23 cellular contexts compared by ENCODE assay signal in genomic region chr1:241225741-241226140, GRCh38.
A peak's percentile ranks its signal among the peaks of the same experiment; 100 is the strongest.
DNase-seq lines count a peak whose midpoint lies in the region; ATAC-seq and TF ChIP-seq lines count a peak whose summit lies in the region.
"Had no signal": no experiment of that assay in that cellular context is flagged by ENCODE, and none has a peak within 500 bp of the region (broad histone marks: within the 10 kb centered on the region; RNA-seq: fewer than 3 reads in every experiment).

No MANE protein-coding gene starts in this region.

- peaks cover 2% of the 10 kb centered on the region for H3K4me1 Mint-ChIP-seq in glutamatergic neuron (ENCODE audit: low read depth, unreplicated experiment)
- H3K4me1 Mint-ChIP-seq: neural progenitor cell had no signal

- H3K4me3 Mint-ChIP-seq in glutamatergic neuron (ENCODE audit: unreplicated experiment), result no peak overlapping the region
- H3K4me3 Mint-ChIP-seq: activated CD8-positive, alpha-beta T cell treated with anti-CD3 and anti-CD28 coated beads, Interleukin-2, amount 10 ng/mL, durations not matched to agents 7 days and 5 days; activated naive CD8-positive, alpha-beta T cell; neural progenitor cell; T-helper 1 cell treated with Interleukin-12 subunit alpha and Interleukin-12 subunit beta and Interleukin-4 antibody, amounts not matched to agents 30 μg/mL and 1 μg/mL, for 36 hours had no signal

- ATAC-seq in Right ventricle myocardium superior (ENCODE audit: poor library complexity), result no peak
- ATAC-seq: activated CD8-positive, alpha-beta T cell treated with anti-CD3 and anti-CD28 coated beads, Interleukin-2, amount 10 ng/mL, durations not matched to agents 7 days and 5 days; esophagus mucosa had no signal

- H3K9me3 Mint-ChIP-seq in glutamatergic neuron (ENCODE audit: unreplicated experiment), result no peaks in the 10 kb centered on the region

- no peaks in the 10 kb centered on the region for H3K27me3 Mint-ChIP-seq in glutamatergic neuron (ENCODE audit: unreplicated experiment)
- H3K27me3 Mint-ChIP-seq: activated naive CD8-positive, alpha-beta T cell had no signal

- no peak overlapping the region for H3K27ac Mint-ChIP-seq in glutamatergic neuron (ENCODE audit: unreplicated experiment)
- H3K27ac Mint-ChIP-seq: activated CD8-positive, alpha-beta T cell treated with anti-CD3 and anti-CD28 coated beads, Interleukin-2, amount 10 ng/mL, durations not matched to agents 7 days and 5 days; activated naive CD8-positive, alpha-beta T cell; neural progenitor cell; T-helper 1 cell treated with Interleukin-12 subunit alpha and Interleukin-12 subunit beta and Interleukin-4 antibody, amounts not matched to agents 30 μg/mL and 1 μg/mL, for 36 hours had no signal

- TF ChIP-seq CTCF in glutamatergic neuron (IDR thresholded peaks at IDR 0.05; ENCODE audit: partially characterized antibody, unreplicated experiment), result no peak

- H3K36me3 Mint-ChIP-seq in glutamatergic neuron (ENCODE audit: unreplicated experiment), result no peaks in the 10 kb centered on the region
- H3K36me3 Mint-ChIP-seq: activated naive CD8-positive, alpha-beta T cell; neural progenitor cell had no signal

- peak; percentile 95 for DNase-seq in DMS153 treated with DMSO at 0.1 percent for 48 hours (lab: John Stamatoyannopoulos, UW; ENCODE audit: unreplicated experiment)
- peak; percentile 82 for DNase-seq in NCI-H128 (lab: John Stamatoyannopoulos, UW; ENCODE audit: unreplicated experiment)
- DNase-seq in NCI-H510A (lab: John Stamatoyannopoulos, UW), result peak; percentile 36
- DNase-seq in fibroblast of gingiva (ENCODE audit: low read depth), result peak; percentile 10
- no peak for DNase-seq in glutamatergic neuron
- DNase-seq in Right ventricle myocardium superior, result no peak
- no peak for DNase-seq in NCI-H526 (lab: John Stamatoyannopoulos, UW)
- DNase-seq in activated gamma-delta T cell treated with Interleukin-2 at 50 U/mL for 16 hours, result no peak
- DNase-seq: ACHN; activated CD4-positive, alpha-beta T cell treated with anti-CD3 and anti-CD28 coated beads for 1 hour; activated CD8-positive, alpha-beta T cell treated with anti-CD3 and anti-CD28 coated beads, Interleukin-2, amount 10 ng/mL, durations not matched to agents 7 days and 5 days; aorta; Caco-2; cortex of kidney; foreskin melanocyte; mesenchymal stem cell; NCI-H2029 treated with DMSO at 0.1 percent for 48 hours; NCI-H526 treated with DMSO at 0.1 percent for 48 hours; SK-N-SH had no signal

- intact Hi-C loops in Right ventricle myocardium superior (cut with DNase I), result no loop called here

Comparison
In these comparisons a context has a peak if more than half of its experiments do, and no peak if none do; other contexts are left out.
1. DNase-seq: peak in DMS153 treated with DMSO at 0.1 percent for 48 hours (single experiment), NCI-H128 (single experiment), NCI-H510A (single experiment) and fibroblast of gingiva (single experiment); none in glutamatergic neuron (single experiment), Right ventricle myocardium superior (single experiment), NCI-H526 (0 of 2) and activated gamma-delta T cell treated with Interleukin-2 at 50 U/mL for 16 hours (single experiment).